2 cellular contexts compared by ENCODE assay signal in the genomic region with DNA sequence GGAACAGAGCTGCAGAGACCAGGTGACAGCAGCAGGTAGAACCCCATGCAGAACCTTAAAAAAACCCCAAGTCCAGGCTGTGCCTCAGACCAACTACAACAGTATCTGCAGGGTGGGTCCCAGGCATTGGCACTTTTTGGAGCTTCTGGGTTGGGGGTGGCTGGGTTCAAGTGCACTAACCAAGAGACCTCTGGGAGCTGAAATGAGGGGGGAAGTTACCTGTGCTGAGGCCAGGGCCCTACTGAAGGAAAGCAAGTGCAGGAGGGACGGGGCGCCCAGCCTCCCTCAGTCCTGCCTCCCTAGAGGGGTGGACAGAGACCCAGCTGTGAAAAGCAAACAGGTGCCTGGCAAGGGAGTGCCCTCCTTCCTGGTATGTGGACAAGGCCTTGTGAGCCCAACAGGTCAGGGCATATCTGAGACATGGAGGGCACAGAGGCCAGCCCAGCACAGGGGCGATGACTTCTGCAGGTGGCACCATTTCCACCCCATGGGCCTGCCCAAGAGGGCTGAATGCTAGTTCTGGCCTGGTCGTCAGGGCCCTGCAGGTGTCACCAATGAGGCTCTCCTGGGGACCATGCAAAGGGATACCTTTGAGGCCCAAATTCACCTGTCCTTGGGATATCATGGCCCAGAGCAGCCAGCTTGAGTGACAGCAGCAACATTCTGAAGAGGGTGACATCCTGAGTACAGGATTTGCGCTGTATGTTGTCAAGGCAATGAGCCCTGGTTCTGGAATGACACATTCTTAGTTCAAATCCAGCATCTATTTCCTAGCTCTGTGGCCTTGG.
TF ChIP-seq lines count a peak whose summit lies in the region.

No MANE protein-coding gene starts in this region.

TF ChIP-seq in IMR-90, 13 proteins besides CTCF, POLR2A, EP300 and RAD21:
- TF ChIP-seq SMC3 (IDR thresholded peaks at IDR 0.05; ENCODE audit: low read depth, low read length) = no peak
- TF ChIP-seq, protein P1, sequence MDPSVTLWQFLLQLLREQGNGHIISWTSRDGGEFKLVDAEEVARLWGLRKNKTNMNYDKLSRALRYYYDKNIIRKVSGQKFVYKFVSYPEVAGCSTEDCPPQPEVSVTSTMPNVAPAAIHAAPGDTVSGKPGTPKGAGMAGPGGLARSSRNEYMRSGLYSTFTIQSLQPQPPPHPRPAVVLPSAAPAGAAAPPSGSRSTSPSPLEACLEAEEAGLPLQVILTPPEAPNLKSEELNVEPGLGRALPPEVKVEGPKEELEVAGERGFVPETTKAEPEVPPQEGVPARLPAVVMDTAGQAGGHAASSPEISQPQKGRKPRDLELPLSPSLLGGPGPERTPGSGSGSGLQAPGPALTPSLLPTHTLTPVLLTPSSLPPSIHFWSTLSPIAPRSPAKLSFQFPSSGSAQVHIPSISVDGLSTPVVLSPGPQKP (IDR thresholded peaks at IDR 0.05; ENCODE audit: borderline replicate concordance, low read depth, low read length) = no peak
- no peak for TF ChIP-seq MAFK (IDR thresholded peaks at IDR 0.05; ENCODE audit: low read depth, low read length)
- no peak for TF ChIP-seq RCOR1 (IDR thresholded peaks at IDR 0.05; ENCODE audit: insufficient replicate concordance, low read length)
- TF ChIP-seq MAZ (IDR thresholded peaks at IDR 0.05; ENCODE audit: borderline replicate concordance, low read depth, low read length) = no peak
- no peak for TF ChIP-seq NFE2L2 (IDR thresholded peaks at IDR 0.05; ENCODE audit: low read depth, low read length)
- TF ChIP-seq RFX5 (IDR thresholded peaks at IDR 0.05; ENCODE audit: low read depth, low read length) = no peak
- TF ChIP-seq FOS (IDR thresholded peaks at IDR 0.05; ENCODE audit: low read depth, low read length) = no peak
- TF ChIP-seq CHD1 (IDR thresholded peaks at IDR 0.05; ENCODE audit: low read depth, low read length) = no peak
- no peak for TF ChIP-seq CEBPB (IDR thresholded peaks at IDR 0.05; ENCODE audit: low read depth, low read length)
- TF ChIP-seq BHLHE40 (IDR thresholded peaks at IDR 0.05; ENCODE audit: low read depth, low read length) = no peak
- no peak for TF ChIP-seq MXI1 (IDR thresholded peaks at IDR 0.05; ENCODE audit: borderline replicate concordance, low read depth, low read length)
- TF ChIP-seq, protein P2, sequence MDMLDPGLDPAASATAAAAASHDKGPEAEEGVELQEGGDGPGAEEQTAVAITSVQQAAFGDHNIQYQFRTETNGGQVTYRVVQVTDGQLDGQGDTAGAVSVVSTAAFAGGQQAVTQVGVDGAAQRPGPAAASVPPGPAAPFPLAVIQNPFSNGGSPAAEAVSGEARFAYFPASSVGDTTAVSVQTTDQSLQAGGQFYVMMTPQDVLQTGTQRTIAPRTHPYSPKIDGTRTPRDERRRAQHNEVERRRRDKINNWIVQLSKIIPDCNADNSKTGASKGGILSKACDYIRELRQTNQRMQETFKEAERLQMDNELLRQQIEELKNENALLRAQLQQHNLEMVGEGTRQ (IDR thresholded peaks at IDR 0.05; ENCODE audit: low read depth, low read length) = no peak

TF ChIP-seq in GM12878, 131 proteins besides CTCF, POLR2A, EP300 and RAD21:
- TF ChIP-seq NFYA (IDR thresholded peaks at IDR 0.05; ENCODE audit: borderline replicate concordance, low read depth, low read length) (no peak), BCL11A (IDR thresholded peaks at IDR 0.05; ENCODE audit: low read depth, low read length) (no peak), NR2C1 (IDR thresholded peaks at IDR 0.05) (no peak), POLR2AphosphoS5 (IDR thresholded peaks at IDR 0.05; ENCODE audit: low read length) (0 out of 2 replicates have a peak, but pooled peaks have one; percentile 20), POU2F2 (IDR thresholded peaks at IDR 0.05; ENCODE audit: borderline replicate concordance, low read depth, low read length) (no peak)
- TF ChIP-seq, protein P3, sequence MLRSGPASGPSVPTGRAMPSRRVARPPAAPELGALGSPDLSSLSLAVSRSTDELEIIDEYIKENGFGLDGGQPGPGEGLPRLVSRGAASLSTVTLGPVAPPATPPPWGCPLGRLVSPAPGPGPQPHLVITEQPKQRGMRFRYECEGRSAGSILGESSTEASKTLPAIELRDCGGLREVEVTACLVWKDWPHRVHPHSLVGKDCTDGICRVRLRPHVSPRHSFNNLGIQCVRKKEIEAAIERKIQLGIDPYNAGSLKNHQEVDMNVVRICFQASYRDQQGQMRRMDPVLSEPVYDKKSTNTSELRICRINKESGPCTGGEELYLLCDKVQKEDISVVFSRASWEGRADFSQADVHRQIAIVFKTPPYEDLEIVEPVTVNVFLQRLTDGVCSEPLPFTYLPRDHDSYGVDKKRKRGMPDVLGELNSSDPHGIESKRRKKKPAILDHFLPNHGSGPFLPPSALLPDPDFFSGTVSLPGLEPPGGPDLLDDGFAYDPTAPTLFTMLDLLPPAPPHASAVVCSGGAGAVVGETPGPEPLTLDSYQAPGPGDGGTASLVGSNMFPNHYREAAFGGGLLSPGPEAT (IDR thresholded peaks at IDR 0.05; ENCODE audit: low read depth) = no peak
- TF ChIP-seq, protein P1 (IDR thresholded peaks at IDR 0.05; ENCODE audit: low read depth, low read length) = no peak
- TF ChIP-seq, protein P4, sequence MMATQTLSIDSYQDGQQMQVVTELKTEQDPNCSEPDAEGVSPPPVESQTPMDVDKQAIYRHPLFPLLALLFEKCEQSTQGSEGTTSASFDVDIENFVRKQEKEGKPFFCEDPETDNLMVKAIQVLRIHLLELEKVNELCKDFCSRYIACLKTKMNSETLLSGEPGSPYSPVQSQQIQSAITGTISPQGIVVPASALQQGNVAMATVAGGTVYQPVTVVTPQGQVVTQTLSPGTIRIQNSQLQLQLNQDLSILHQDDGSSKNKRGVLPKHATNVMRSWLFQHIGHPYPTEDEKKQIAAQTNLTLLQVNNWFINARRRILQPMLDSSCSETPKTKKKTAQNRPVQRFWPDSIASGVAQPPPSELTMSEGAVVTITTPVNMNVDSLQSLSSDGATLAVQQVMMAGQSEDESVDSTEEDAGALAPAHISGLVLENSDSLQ (IDR thresholded peaks at IDR 0.05) = peak; percentile 22; the same call in 1 of the 2 replicates
TF ChIP-seq in GM12878: peak in this region for 2.
